1 cellular context compared by ENCODE assay signal in the genomic region with DNA sequence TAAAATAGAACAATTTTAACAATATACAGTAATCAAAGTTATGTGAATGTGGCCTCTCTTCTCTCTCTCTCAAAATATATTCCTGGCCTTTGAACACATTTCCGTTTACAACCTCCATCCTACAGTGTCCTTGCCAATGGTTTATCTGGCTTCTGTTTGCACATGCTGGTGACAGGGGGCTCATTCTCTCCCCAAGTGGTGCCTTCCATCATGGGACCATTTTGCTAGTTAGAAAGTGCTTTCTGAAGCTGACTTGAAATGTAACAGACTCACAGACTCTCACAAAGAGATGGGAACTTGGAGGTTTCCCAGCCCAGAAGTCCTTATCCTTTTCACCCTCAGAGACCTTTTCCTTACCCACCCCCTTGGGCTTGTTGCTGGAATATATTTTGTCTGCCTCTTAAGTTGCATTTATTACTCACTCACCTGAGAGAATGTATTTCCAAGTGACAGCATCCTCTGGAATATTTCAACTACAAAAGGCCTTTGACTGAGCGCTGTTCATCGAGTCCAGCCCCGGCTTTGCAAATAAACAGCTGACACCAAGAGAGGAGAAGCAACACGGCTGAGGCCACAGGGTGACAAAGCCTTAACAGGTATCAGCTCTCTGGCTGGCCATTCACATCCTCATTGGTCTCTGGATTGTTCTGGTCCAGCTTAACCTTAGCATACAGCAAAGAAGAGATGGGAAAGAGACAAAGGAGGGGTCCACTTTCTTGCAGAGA.
A peak's percentile ranks its signal among the peaks of the same experiment; 100 is the strongest.
TF ChIP-seq lines count a peak whose summit lies in the region.

No MANE protein-coding gene starts in this region.

TF ChIP-seq in HepG2, 621 proteins besides CTCF, POLR2A, EP300 and RAD21 (continued from another document):
- TF ChIP-seq, protein P1, sequence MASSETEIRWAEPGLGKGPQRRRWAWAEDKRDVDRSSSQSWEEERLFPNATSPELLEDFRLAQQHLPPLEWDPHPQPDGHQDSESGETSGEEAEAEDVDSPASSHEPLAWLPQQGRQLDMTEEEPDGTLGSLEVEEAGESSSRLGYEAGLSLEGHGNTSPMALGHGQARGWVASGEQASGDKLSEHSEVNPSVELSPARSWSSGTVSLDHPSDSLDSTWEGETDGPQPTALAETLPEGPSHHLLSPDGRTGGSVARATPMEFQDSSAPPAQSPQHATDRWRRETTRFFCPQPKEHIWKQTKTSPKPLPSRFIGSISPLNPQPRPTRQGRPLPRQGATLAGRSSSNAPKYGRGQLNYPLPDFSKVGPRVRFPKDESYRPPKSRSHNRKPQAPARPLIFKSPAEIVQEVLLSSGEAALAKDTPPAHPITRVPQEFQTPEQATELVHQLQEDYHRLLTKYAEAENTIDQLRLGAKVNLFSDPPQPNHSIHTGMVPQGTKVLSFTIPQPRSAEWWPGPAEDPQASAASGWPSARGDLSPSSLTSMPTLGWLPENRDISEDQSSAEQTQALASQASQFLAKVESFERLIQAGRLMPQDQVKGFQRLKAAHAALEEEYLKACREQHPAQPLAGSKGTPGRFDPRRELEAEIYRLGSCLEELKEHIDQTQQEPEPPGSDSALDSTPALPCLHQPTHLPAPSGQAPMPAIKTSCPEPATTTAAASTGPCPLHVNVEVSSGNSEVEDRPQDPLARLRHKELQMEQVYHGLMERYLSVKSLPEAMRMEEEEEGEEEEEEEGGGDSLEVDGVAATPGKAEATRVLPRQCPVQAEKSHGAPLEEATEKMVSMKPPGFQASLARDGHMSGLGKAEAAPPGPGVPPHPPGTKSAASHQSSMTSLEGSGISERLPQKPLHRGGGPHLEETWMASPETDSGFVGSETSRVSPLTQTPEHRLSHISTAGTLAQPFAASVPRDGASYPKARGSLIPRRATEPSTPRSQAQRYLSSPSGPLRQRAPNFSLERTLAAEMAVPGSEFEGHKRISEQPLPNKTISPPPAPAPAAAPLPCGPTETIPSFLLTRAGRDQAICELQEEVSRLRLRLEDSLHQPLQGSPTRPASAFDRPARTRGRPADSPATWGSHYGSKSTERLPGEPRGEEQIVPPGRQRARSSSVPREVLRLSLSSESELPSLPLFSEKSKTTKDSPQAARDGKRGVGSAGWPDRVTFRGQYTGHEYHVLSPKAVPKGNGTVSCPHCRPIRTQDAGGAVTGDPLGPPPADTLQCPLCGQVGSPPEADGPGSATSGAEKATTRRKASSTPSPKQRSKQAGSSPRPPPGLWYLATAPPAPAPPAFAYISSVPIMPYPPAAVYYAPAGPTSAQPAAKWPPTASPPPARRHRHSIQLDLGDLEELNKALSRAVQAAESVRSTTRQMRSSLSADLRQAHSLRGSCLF (CRISPR knock-in tag; IDR thresholded peaks at IDR 0.05; ENCODE audit: borderline replicate concordance) = no peak
- no peak for TF ChIP-seq ZNF749 (CRISPR knock-in tag; IDR thresholded peaks at IDR 0.05; ENCODE audit: borderline replicate concordance)
- TF ChIP-seq, protein P2, sequence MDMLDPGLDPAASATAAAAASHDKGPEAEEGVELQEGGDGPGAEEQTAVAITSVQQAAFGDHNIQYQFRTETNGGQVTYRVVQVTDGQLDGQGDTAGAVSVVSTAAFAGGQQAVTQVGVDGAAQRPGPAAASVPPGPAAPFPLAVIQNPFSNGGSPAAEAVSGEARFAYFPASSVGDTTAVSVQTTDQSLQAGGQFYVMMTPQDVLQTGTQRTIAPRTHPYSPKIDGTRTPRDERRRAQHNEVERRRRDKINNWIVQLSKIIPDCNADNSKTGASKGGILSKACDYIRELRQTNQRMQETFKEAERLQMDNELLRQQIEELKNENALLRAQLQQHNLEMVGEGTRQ (IDR thresholded peaks at IDR 0.05; ENCODE audit: low read depth, low read length) = no peak
- TF ChIP-seq, protein P2 (CRISPR knock-in tag; IDR thresholded peaks at IDR 0.05; ENCODE audit: borderline replicate concordance) = no peak
- TF ChIP-seq HDAC1 (CRISPR knock-in tag; IDR thresholded peaks at IDR 0.05) = no peak; the same call in 1 of the 2 replicates
- TF ChIP-seq HNRNPH1 (optimal IDR thresholded peaks at IDR 0.05; ENCODE audit: low read depth, low read length) = no peak
- TF ChIP-seq ZNF431 (CRISPR knock-in tag; IDR thresholded peaks at IDR 0.05; ENCODE audit: borderline replicate concordance, low read depth) = no peak
- TF ChIP-seq, protein P3, sequence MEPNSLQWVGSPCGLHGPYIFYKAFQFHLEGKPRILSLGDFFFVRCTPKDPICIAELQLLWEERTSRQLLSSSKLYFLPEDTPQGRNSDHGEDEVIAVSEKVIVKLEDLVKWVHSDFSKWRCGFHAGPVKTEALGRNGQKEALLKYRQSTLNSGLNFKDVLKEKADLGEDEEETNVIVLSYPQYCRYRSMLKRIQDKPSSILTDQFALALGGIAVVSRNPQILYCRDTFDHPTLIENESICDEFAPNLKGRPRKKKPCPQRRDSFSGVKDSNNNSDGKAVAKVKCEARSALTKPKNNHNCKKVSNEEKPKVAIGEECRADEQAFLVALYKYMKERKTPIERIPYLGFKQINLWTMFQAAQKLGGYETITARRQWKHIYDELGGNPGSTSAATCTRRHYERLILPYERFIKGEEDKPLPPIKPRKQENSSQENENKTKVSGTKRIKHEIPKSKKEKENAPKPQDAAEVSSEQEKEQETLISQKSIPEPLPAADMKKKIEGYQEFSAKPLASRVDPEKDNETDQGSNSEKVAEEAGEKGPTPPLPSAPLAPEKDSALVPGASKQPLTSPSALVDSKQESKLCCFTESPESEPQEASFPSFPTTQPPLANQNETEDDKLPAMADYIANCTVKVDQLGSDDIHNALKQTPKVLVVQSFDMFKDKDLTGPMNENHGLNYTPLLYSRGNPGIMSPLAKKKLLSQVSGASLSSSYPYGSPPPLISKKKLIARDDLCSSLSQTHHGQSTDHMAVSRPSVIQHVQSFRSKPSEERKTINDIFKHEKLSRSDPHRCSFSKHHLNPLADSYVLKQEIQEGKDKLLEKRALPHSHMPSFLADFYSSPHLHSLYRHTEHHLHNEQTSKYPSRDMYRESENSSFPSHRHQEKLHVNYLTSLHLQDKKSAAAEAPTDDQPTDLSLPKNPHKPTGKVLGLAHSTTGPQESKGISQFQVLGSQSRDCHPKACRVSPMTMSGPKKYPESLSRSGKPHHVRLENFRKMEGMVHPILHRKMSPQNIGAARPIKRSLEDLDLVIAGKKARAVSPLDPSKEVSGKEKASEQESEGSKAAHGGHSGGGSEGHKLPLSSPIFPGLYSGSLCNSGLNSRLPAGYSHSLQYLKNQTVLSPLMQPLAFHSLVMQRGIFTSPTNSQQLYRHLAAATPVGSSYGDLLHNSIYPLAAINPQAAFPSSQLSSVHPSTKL (CRISPR knock-in tag; IDR thresholded peaks at IDR 0.05) = peak; percentile 9
- TF ChIP-seq NFIC (IDR thresholded peaks at IDR 0.05; ENCODE audit: low read length) = 0 out of 2 replicates have a peak, but pooled peaks have one; percentile 16
- TF ChIP-seq IKZF1 (IDR thresholded peaks at IDR 0.05) = no peak
- TF ChIP-seq AHR (CRISPR knock-in tag; IDR thresholded peaks at IDR 0.05) = no peak
- TF ChIP-seq NAIF1 (CRISPR knock-in tag; IDR thresholded peaks at IDR 0.05; ENCODE audit: borderline replicate concordance) = no peak
- no peak for TF ChIP-seq ZZZ3 (CRISPR knock-in tag; IDR thresholded peaks at IDR 0.05; ENCODE audit: borderline replicate concordance)
- TF ChIP-seq NFE2L2 (IDR thresholded peaks at IDR 0.05; ENCODE audit: low read length) = no peak
- TF ChIP-seq SOX5 (CRISPR knock-in tag; IDR thresholded peaks at IDR 0.05; ENCODE audit: borderline replicate concordance) = 0 out of 2 replicates have a peak, but pooled peaks have one; percentile 34
- TF ChIP-seq, protein P4, sequence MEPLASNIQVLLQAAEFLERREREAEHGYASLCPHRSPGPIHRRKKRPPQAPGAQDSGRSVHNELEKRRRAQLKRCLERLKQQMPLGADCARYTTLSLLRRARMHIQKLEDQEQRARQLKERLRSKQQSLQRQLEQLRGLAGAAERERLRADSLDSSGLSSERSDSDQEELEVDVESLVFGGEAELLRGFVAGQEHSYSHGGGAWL (CRISPR knock-in tag; IDR thresholded peaks at IDR 0.05) = no peak
- TF ChIP-seq ZNF207 (IDR thresholded peaks at IDR 0.05; ENCODE audit: borderline replicate concordance) = no peak
